ENCODE assay signal across 26 cellular contexts in the genomic region with DNA sequence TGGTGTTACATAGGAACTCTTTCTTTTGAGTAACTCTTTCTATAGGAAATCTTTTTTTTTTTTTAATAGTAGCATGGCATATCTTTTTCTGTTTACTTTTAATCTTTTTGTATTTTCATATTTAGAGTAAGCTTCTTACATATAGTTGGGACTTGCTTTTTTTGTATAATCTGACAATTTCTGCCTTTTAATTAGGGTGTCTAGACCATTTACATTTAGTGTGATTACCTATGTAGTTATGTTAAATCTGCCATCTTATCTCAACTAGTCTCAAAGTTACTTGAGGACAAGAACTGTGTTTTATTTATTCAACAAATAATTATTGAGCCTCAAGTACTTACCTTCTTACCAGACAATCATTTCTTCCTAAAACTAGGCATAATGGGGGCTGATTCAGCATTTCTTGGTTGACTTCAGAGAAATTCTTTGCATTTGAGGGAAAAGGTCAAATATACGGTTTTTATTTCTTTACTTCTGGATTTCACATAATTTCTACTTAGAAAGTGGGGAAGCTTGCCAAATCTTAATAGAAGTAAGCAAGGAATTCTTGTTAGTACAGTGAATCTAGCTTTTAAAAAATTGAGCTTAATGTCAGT. TPM values are rescaled to one million over a fixed set of nuclear protein-coding genes. Genes with fewer than 3 reads are reported as not detected.
"Had no signal": no experiment of that assay in that cellular context is flagged by ENCODE, and none has a peak within 500 bp of the region (broad histone marks: within the 10 kb centered on the region; RNA-seq: fewer than 3 reads in every experiment).

No MANE protein-coding gene starts in this region.

- H3K36me3 Mint-ChIP-seq: memory B cell had no signal

- H3K9me3 Mint-ChIP-seq: dendritic cell treated with granulocyte-macrophage colony-stimulating factor and Interleukin-4, amounts not matched to agents 40 ng/mL and 50 ng/mL, for 4 days had no signal

- H3K4me1 Mint-ChIP-seq: endodermal cell had no signal

- H3K36me3 ChIP-seq: colonic mucosa, esophagus squamous epithelium, gastrocnemius medialis, heart right ventricle, left lung, lower lobe of right lung had no signal

- H3K4me1 ChIP-seq: colonic mucosa, esophagus squamous epithelium, foreskin keratinocyte, gastrocnemius medialis, heart right ventricle, left lung, lower lobe of right lung had no signal

- ATAC-seq: effector memory CD8-positive, alpha-beta T cell; esophagus mucosa; foreskin keratinocyte; gastrocnemius medialis; heart right ventricle; left cardiac atrium; left lung; left ventricle myocardium superior; lower lobe of right lung had no signal

- H3K27me3 Mint-ChIP-seq: dendritic cell treated with granulocyte-macrophage colony-stimulating factor and Interleukin-4, amounts not matched to agents 40 ng/mL and 50 ng/mL, for 4 days; effector memory CD8-positive, alpha-beta T cell; memory B cell had no signal

- DNase-seq: colonic mucosa; cortex of kidney; effector CD8-positive, alpha-beta T cell; effector memory CD8-positive, alpha-beta T cell; endodermal cell; erythroblast; esophagus squamous epithelium; foreskin keratinocyte; gastrocnemius medialis; glutamatergic neuron; head of caudate nucleus; heart right ventricle; hippocampal formation; left cardiac atrium; left lung; left ventricle myocardium superior; lower lobe of right lung; mesendoderm; midbrain had no signal

- H3K9me3 ChIP-seq: colonic mucosa, gastrocnemius medialis had no signal

- H3K4me3 ChIP-seq: colonic mucosa, esophagus squamous epithelium, gastrocnemius medialis, heart right ventricle, left lung, lower lobe of right lung had no signal

- H3K27ac Mint-ChIP-seq: dendritic cell treated with granulocyte-macrophage colony-stimulating factor and Interleukin-4, amounts not matched to agents 40 ng/mL and 50 ng/mL, for 4 days; endodermal cell; memory B cell had no signal

- H3K27me3 ChIP-seq: colonic mucosa, esophagus squamous epithelium, foreskin keratinocyte, gastrocnemius medialis, heart right ventricle, left lung had no signal

- H3K27ac ChIP-seq: colonic mucosa, epithelial cell of prostate, esophagus squamous epithelium, foreskin keratinocyte, gastrocnemius medialis, heart right ventricle, left lung, lower lobe of right lung had no signal

- H3K4me3 Mint-ChIP-seq: dendritic cell treated with granulocyte-macrophage colony-stimulating factor and Interleukin-4, amounts not matched to agents 40 ng/mL and 50 ng/mL, for 4 days; effector memory CD8-positive, alpha-beta T cell; endodermal cell; memory B cell had no signal

- FAIRE-seq: endometrium, islet of Langerhans, keratinocyte had no signal

RNA-seq across cellular contexts. Expression of a gene that starts 28.6 kb away (rescaled TPM):
- total RNA-seq: left ventricle myocardium superior had no signal
